In genomic region chr6:135499441-135500340, GRCh38 we compare ENCODE assay signal across 18 cellular contexts. TPM values are rescaled to one million over a fixed set of nuclear protein-coding genes. Genes with fewer than 3 reads are reported as not detected.
A peak's percentile ranks its signal among the peaks of the same experiment; 100 is the strongest.
DNase-seq lines count a peak whose midpoint lies in the region; ATAC-seq and TF ChIP-seq lines count a peak whose summit lies in the region.
"Had no signal": no experiment of that assay in that cellular context is flagged by ENCODE, and none has a peak within 500 bp of the region (broad histone marks: within the 10 kb centered on the region; RNA-seq: fewer than 3 reads in every experiment).

No MANE protein-coding gene starts in this region.

- ATAC-seq in right lobe of liver: no peak

- H3K27ac ChIP-seq in OCI-LY3 (ENCODE audit: low read length): no peak overlapping the region
- peak overlapping the region; percentile 93 for H3K27ac ChIP-seq in colonic mucosa
- H3K27ac ChIP-seq in sigmoid colon: peak overlapping the region; percentile 94 to 97 (median 96)
- no peak overlapping the region for H3K27ac ChIP-seq in right lobe of liver
- H3K27ac ChIP-seq: RWPE1 had no signal

- H3K9ac ChIP-seq in OCI-LY3 (ENCODE audit: low read length) (no peak overlapping the region), colonic mucosa (ENCODE audit: low read depth in 2 of 2, low read length in 2 of 2) (no peak overlapping the region)

- intact Hi-C loops in colonic mucosa (cut with DNase I): loop anchor here (10.0 kb wide), 1 partner anchor 725 kb away; no protein-coding TSS in a partner anchor
- intact Hi-C loops in sigmoid colon (cut with DNase I): loop anchor here (2.0 kb wide), 2 partner anchors 751 to 791 kb away; partner anchors contain the start of gene MTFR2
- intact Hi-C loops in right lobe of liver (cut with DNase I): no loop called here

- DNase-seq in CD1c-positive myeloid dendritic cell (ENCODE audit: extremely low spot score) (peak; percentile 41), colonic mucosa (no peak), sigmoid colon (no peak), KG1 (lab: John Stamatoyannopoulos, UW) (no peak), SHP77 (lab: John Stamatoyannopoulos, UW) (no peak), dermis blood vessel endothelial cell (no peak), right lobe of liver (no peak)
- DNase-seq: AML-193; Calu3; CD4-positive, alpha-beta T cell; DMS79; GOT3; HFFc6; NCI-H1417; NCI-H1930; NCI-H82 had no signal

- H3K4me3 ChIP-seq in OCI-LY3 (ENCODE audit: low read length) (no peak overlapping the region), colonic mucosa (no peak overlapping the region), sigmoid colon (no peak overlapping the region), right lobe of liver (no peak overlapping the region)

- H3K9me3 ChIP-seq in OCI-LY3 (ENCODE audit: insufficient read depth, low read length) (no peaks in the 10 kb centered on the region), colonic mucosa (no peaks in the 10 kb centered on the region), sigmoid colon (no peaks in the 10 kb centered on the region), right lobe of liver (no peaks in the 10 kb centered on the region)

- TF ChIP-seq POLR2A in sigmoid colon (IDR thresholded peaks at IDR 0.05) (no peak), right lobe of liver (IDR thresholded peaks at IDR 0.05) (no peak)

- no peaks in the 10 kb centered on the region for H4K20me1 ChIP-seq in OCI-LY3 (ENCODE audit: insufficient read depth, low read length)

- TF ChIP-seq EP300 in sigmoid colon (IDR thresholded peaks at IDR 0.05): no peak

- 90 to 91% methylated on average over 5 of the region's 5 CpGs for WGBS in sigmoid colon, 2 donors
- 75% methylated on average over 5 of the region's 5 CpGs for WGBS in right lobe of liver (ENCODE audit: insufficient coverage, low coverage, low lambda C conversion rate, missing lambda C conversion rate)

- peaks cover 13% of the 10 kb centered on the region for H3K79me2 ChIP-seq in OCI-LY3 (ENCODE audit: low read length)

- no peak for TF ChIP-seq CTCF in OCI-LY3 (IDR thresholded peaks at IDR 0.05; ENCODE audit: low read depth, low read length)
- no peak for TF ChIP-seq CTCF in colonic mucosa (IDR thresholded peaks at IDR 0.05)
- TF ChIP-seq CTCF in sigmoid colon (IDR thresholded peaks at IDR 0.05): no peak
- no peak for TF ChIP-seq CTCF in right lobe of liver (IDR thresholded peaks at IDR 0.05)

- no peak overlapping the region for H2AFZ ChIP-seq in OCI-LY3 (ENCODE audit: low read depth, low read length)

- peaks cover 18% of the 10 kb centered on the region for H3K4me1 ChIP-seq in OCI-LY3 (ENCODE audit: low read length)
- peaks cover 4% of the 10 kb centered on the region for H3K4me1 ChIP-seq in colonic mucosa
- H3K4me1 ChIP-seq in sigmoid colon: peaks cover 0 to 25% (median 13%) of the 10 kb centered on the region in 4 donors
- H3K4me1 ChIP-seq in right lobe of liver: peaks cover 0 to 9% (median 0%) of the 10 kb centered on the region in 4 donors

- H3K27me3 ChIP-seq in OCI-LY3 (ENCODE audit: low read depth, low read length) (no peaks in the 10 kb centered on the region), colonic mucosa (no peaks in the 10 kb centered on the region), sigmoid colon (no peaks in the 10 kb centered on the region), right lobe of liver (no peaks in the 10 kb centered on the region)

- 0 out of 2 replicates have a peak overlapping the region, but pooled peaks have one; percentile 97 for H3K4me2 ChIP-seq in OCI-LY3 (ENCODE audit: low read length)

- H3K36me3 ChIP-seq in OCI-LY3 (replicated peaks; ENCODE audit: low read depth, low read length) (peaks cover under 1% of the 10 kb centered on the region), colonic mucosa (no peaks in the 10 kb centered on the region), sigmoid colon (no peaks in the 10 kb centered on the region), right lobe of liver (no peaks in the 10 kb centered on the region)

RNA-seq across cellular contexts. Expression of gene AHI1, which starts 2.2 kb away (rescaled TPM):
- total RNA-seq in colonic mucosa (10 to 100 TPM; 21.0 to 25.5 TPM), sigmoid colon (10 to 100 TPM; 25.8 to 47.1 (median 31.6) TPM), dermis blood vessel endothelial cell (11.8 and 14.1 TPM in 2 replicates), right lobe of liver (1 to 10 TPM; 4.7 to 9.2 (median 8.0) TPM)
- 1 to 10 TPM; 4.2 to 7.1 (median 5.4) TPM for polyA plus RNA-seq in sigmoid colon

Comparison
In these comparisons a context has a peak if more than half of its experiments do, and no peak if none do; other contexts are left out.
1. H3K27ac ChIP-seq: peak in colonic mucosa (single experiment) and sigmoid colon (4 of 4); none in OCI-LY3 (single experiment) and right lobe of liver (0 of 3).
2. intact Hi-C loops: an anchor here in colonic mucosa (10.0 kb wide) and sigmoid colon (2.0 kb wide); none called in right lobe of liver.